28 cellular contexts compared by ENCODE assay signal in the genomic region with DNA sequence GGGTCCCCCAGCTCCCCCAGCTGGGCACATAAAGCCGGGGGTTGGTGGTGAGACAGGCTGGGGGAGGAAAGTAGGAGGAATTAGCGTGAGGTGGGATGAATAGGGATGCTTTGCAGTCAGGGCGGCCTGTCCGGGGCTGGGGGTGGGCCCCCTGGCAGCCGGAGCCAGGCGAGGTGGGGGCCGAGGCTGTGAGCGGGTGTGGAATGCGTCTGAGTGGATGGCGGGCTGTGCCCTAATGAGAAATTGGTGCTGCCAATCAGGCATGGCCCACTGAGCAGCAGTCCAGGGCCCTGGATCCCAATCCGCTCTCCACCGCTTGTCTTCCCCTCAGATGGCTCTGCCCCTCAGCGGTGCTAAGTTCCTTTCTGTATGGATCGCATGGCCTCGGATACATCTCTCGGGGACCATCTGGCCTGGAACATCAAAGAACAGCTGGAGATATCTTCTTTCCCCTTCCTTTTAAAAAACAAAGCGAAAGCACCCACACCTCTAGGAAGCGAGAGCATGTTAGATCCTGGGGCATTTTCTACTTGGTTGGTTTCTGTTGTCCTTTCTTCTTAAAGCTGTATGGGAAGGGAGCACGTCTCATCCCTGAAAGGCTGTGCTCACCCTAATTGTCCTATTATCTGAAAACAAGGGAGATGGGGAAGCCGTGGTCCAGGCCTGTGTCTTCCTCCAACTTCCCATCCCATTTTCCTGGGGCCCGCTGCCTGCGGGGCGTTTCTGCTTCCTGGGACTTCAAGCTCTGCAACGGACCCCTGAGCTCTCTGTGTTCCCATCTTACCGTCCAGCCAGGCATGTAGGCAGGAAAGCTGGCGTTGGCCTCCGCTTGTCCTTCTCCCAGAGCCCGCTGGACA.
DNase-seq lines count a peak whose midpoint lies in the region; ATAC-seq, FAIRE-seq and TF ChIP-seq lines count a peak whose summit lies in the region.
"Had no signal": no experiment of that assay in that cellular context is flagged by ENCODE, and none has a peak within 500 bp of the region (broad histone marks: within the 10 kb centered on the region; RNA-seq: fewer than 3 reads in every experiment).

No MANE protein-coding gene starts in this region.

- DNase-seq in Right ventricle myocardium superior (peak; percentile 21), right atrium auricular region (ENCODE audit: low spot score) (no peak), WERI-Rb-1 (peak; percentile 92), glutamatergic neuron (no peak), substantia nigra (lab: John Stamatoyannopoulos, UW) (no peak), HepG2 (ENCODE audit: low spot score) (no peak), uterus (no peak), stomach (no peak)
- DNase-seq: activated CD8-positive, alpha-beta memory T cell treated with anti-CD3 and anti-CD28 coated beads, Interleukin-2, amount 10 ng/mL, durations not matched to agents 7 days and 5 days; activated naive CD8-positive, alpha-beta T cell treated with anti-CD3 and anti-CD28 coated beads, Interleukin-2, amount 50 U/mL, for 24 hours; activated T-cell treated with anti-CD3 and anti-CD28 coated beads, Interleukin-2, amount 50 U/mL, for 4 hours; CD4-positive, alpha-beta T cell; dermis blood vessel endothelial cell; H9; IMR-90; naive thymus-derived CD8-positive, alpha-beta T cell; NCI-H187; NCI-H526 treated with DMSO at 0.1 percent for 48 hours; ovary; stimulated activated CD4-positive, alpha-beta T cell treated with anti-CD3 and anti-CD28 coated beads, Interleukin-1b, Interleukin-23, amount 100 ng/mL, for 48 hours; stimulated activated naive CD4-positive, alpha-beta T cell treated with Interleukin-2 at 50 U/mL for 16 hours; T-helper 17 cell had no signal

- TF ChIP-seq POLR2A in HepG2 (IDR thresholded peaks at IDR 0.05; ENCODE audit: insufficient read depth in 1 of 2, low read depth in 2 of 2, low read length in 2 of 2): no peak
- no peak for TF ChIP-seq POLR2A in uterus (IDR thresholded peaks at IDR 0.05)
- TF ChIP-seq POLR2A in stomach (IDR thresholded peaks at IDR 0.05): no peak

- peaks cover 3% of the 10 kb centered on the region; the same call in 1 of the 2 replicates for H4K20me1 ChIP-seq in HepG2 (ENCODE audit: insufficient read depth, low read length)

- TF ChIP-seq RAD21 in HepG2 (CRISPR knock-in tag; IDR thresholded peaks at IDR 0.05): no peak

- FAIRE-seq in HepG2 (lab: Jason Lieb, UNC): no peak
- FAIRE-seq: A549, TTC549 had no signal

- peaks cover 12% of the 10 kb centered on the region for H3K27me3 Mint-ChIP-seq in glutamatergic neuron (ENCODE audit: unreplicated experiment)

- no peak overlapping the region for H3K4me2 ChIP-seq in HepG2 (ENCODE audit: low read depth, low read length)
- H3K4me2 ChIP-seq: A549, hepatocyte had no signal

- H3K27me3 ChIP-seq in right atrium auricular region (no peaks in the 10 kb centered on the region), WERI-Rb-1 (ENCODE audit: insufficient read depth, low read depth, severe bottlenecking) (no peaks in the 10 kb centered on the region), HepG2 (ENCODE audit: control insufficient read depth in 1 of 2, insufficient read depth in 2 of 2, low read length in 2 of 2) (peaks cover 15 to 74% of the 10 kb centered on the region in 2 experiments; a peak in 4 of 5 replicates), uterus (no peaks in the 10 kb centered on the region), stomach (peaks cover 0 to 48% (median 10%) of the 10 kb centered on the region in 3 donors)
- H3K27me3 ChIP-seq: gastroesophageal sphincter, hepatocyte, ovary had no signal

- no peak for ATAC-seq in Right ventricle myocardium superior (ENCODE audit: poor library complexity)
- no peak for ATAC-seq in HepG2
- ATAC-seq: A549; activated CD8-positive, alpha-beta memory T cell treated with anti-CD3 and anti-CD28 coated beads, Interleukin-2, amount 10 ng/mL, durations not matched to agents 7 days and 5 days; activated naive CD8-positive, alpha-beta T cell treated with anti-CD3 and anti-CD28 coated beads, Interleukin-2, amount 50 U/mL, for 24 hours; activated T-cell treated with anti-CD3 and anti-CD28 coated beads, Interleukin-2, amount 50 U/mL, for 4 hours; gastroesophageal sphincter; naive thymus-derived CD8-positive, alpha-beta T cell; Right ventricle myocardium inferior; T-helper 17 cell had no signal

- POLR2A ChIA-PET in HepG2 (lab: Yijun Ruan, JAX): no interaction called here

- peaks cover 3% of the 10 kb centered on the region for H3K9me3 Mint-ChIP-seq in glutamatergic neuron (ENCODE audit: unreplicated experiment)
- H3K9me3 Mint-ChIP-seq: activated naive CD8-positive, alpha-beta T cell treated with anti-CD3 and anti-CD28 coated beads, Interleukin-2, amount 50 U/mL, for 24 hours; activated T-cell treated with anti-CD3 and anti-CD28 coated beads, Interleukin-2, amount 50 U/mL, for 4 hours; CD4-positive, alpha-beta T cell; central memory CD8-positive, alpha-beta T cell; H9; naive thymus-derived CD8-positive, alpha-beta T cell had no signal

- peak overlapping the region; percentile 74 for H3K27ac Mint-ChIP-seq in glutamatergic neuron (ENCODE audit: unreplicated experiment)
- H3K27ac Mint-ChIP-seq: activated CD8-positive, alpha-beta memory T cell treated with anti-CD3 and anti-CD28 coated beads, Interleukin-2, amount 10 ng/mL, durations not matched to agents 7 days and 5 days; activated naive CD8-positive, alpha-beta T cell treated with anti-CD3 and anti-CD28 coated beads, Interleukin-2, amount 50 U/mL, for 24 hours; CD4-positive, alpha-beta T cell; H9; T-helper 17 cell had no signal

- CTCF ChIA-PET in HepG2 (lab: Yijun Ruan, JAX; ENCODE audit: low intra/inter-chr PET ratio, low total read pairs): no interaction called here

- H2AFZ ChIP-seq in HepG2 (ENCODE audit: low read length): no peak overlapping the region
- H2AFZ ChIP-seq: hepatocyte had no signal

- intact Hi-C loops in Right ventricle myocardium superior (cut with DNase I) (no loop called here), HepG2 (cut with micrococcal nuclease; ENCODE audit: unreplicated experiment) (no loop called here), uterus (cut with DNase I; ENCODE audit: low total_unique reads) (loop anchor here (5.0 kb wide), 1 partner anchor 107 kb away; a partner anchor contains a TSS), stomach (cut with DNase I; ENCODE audit: low total_unique reads) (loop anchor here (10.0 kb wide), 1 partner anchor 104 kb away; a partner anchor contains a TSS)

- H3K4me1 ChIP-seq in right atrium auricular region (peaks cover 0 to 10% of the 10 kb centered on the region in 2 donors), HepG2 (ENCODE audit: insufficient read depth, low read length) (no peaks in the 10 kb centered on the region), uterus (peaks cover 0 to 6% of the 10 kb centered on the region in 2 donors), stomach (peaks cover 0 to 9% (median 2%) of the 10 kb centered on the region in 4 donors)
- H3K4me1 ChIP-seq: A549 had no signal

- H3K27ac ChIP-seq in right atrium auricular region (no peak overlapping the region), WERI-Rb-1 (peak overlapping the region; percentile 88), substantia nigra (ENCODE audit: low read depth, low read length, poor library complexity, severe bottlenecking) (peak overlapping the region; percentile 58), HepG2 (ENCODE audit: extremely low read length, insufficient read depth, low read length) (no peak overlapping the region), uterus (no peak overlapping the region), stomach (no peak overlapping the region)
- H3K27ac ChIP-seq: A549, gastroesophageal sphincter, hepatocyte, ovary had no signal

- no TSS peak for BruUV-seq in HepG2 (replicated peaks; lab: Mats Ljungman, UMichigan)

- peaks cover 35% of the 10 kb centered on the region for H3K4me1 Mint-ChIP-seq in glutamatergic neuron (ENCODE audit: low read depth, unreplicated experiment)
- H3K4me1 Mint-ChIP-seq: activated CD8-positive, alpha-beta memory T cell treated with anti-CD3 and anti-CD28 coated beads, Interleukin-2, amount 10 ng/mL, durations not matched to agents 7 days and 5 days; activated naive CD8-positive, alpha-beta T cell treated with anti-CD3 and anti-CD28 coated beads, Interleukin-2, amount 50 U/mL, for 24 hours; naive thymus-derived CD8-positive, alpha-beta T cell had no signal

- H3K4me3 Mint-ChIP-seq in glutamatergic neuron (ENCODE audit: unreplicated experiment): peak overlapping the region; percentile 28
- H3K4me3 Mint-ChIP-seq: activated CD8-positive, alpha-beta memory T cell treated with anti-CD3 and anti-CD28 coated beads, Interleukin-2, amount 10 ng/mL, durations not matched to agents 7 days and 5 days; activated naive CD8-positive, alpha-beta T cell treated with anti-CD3 and anti-CD28 coated beads, Interleukin-2, amount 50 U/mL, for 24 hours; activated T-cell treated with anti-CD3 and anti-CD28 coated beads, Interleukin-2, amount 50 U/mL, for 4 hours; CD4-positive, alpha-beta T cell; central memory CD8-positive, alpha-beta T cell; H9; naive thymus-derived CD8-positive, alpha-beta T cell; T-helper 17 cell had no signal

- no peak overlapping the region for H3K4me3 ChIP-seq in right atrium auricular region
- H3K4me3 ChIP-seq in WERI-Rb-1 (ENCODE audit: low read depth, low read length): 0 out of 2 replicates have a peak overlapping the region, but pooled peaks have one; percentile 0
- no peak overlapping the region for H3K4me3 ChIP-seq in HepG2 (replicated peaks in 1 of 3; ENCODE audit: insufficient read depth in 1 of 3, low read depth in 2 of 3, low read length in 3 of 3)
- no peak overlapping the region for H3K4me3 ChIP-seq in uterus
- H3K4me3 ChIP-seq in stomach: no peak overlapping the region
- H3K4me3 ChIP-seq: A549, gastroesophageal sphincter, hepatocyte, ovary had no signal

- no peaks in the 10 kb centered on the region for H3K36me3 ChIP-seq in right atrium auricular region
- H3K36me3 ChIP-seq in WERI-Rb-1: peaks cover 43% of the 10 kb centered on the region
- no peaks in the 10 kb centered on the region for H3K36me3 ChIP-seq in HepG2 (replicated peaks in 1 of 2; ENCODE audit: control insufficient read depth in 1 of 2, insufficient read depth in 2 of 2, low read length in 2 of 2)
- H3K36me3 ChIP-seq in uterus: no peaks in the 10 kb centered on the region
- H3K36me3 ChIP-seq in stomach: no peaks in the 10 kb centered on the region
- H3K36me3 ChIP-seq: gastroesophageal sphincter, ovary had no signal

- TF ChIP-seq EP300 in HepG2 (IDR thresholded peaks at IDR 0.05; ENCODE audit: low read depth in 2 of 2, low read length in 2 of 2) (no peak), HepG2 (CRISPR knock-in tag; IDR thresholded peaks at IDR 0.05; ENCODE audit: borderline replicate concordance) (no peak), stomach (IDR thresholded peaks at IDR 0.05) (no peak)

- 44% methylated on average over 20 of the region's 28 CpGs for WGBS in HepG2 (ENCODE audit: low lambda C conversion rate)
- 71 to 74% (median 73%) methylated on average over 28 of the region's 28 CpGs for WGBS in stomach, 5 donors

- no peaks in the 10 kb centered on the region for H3K36me3 Mint-ChIP-seq in glutamatergic neuron (ENCODE audit: unreplicated experiment)
- H3K36me3 Mint-ChIP-seq: activated CD8-positive, alpha-beta memory T cell treated with anti-CD3 and anti-CD28 coated beads, Interleukin-2, amount 10 ng/mL, durations not matched to agents 7 days and 5 days; naive thymus-derived CD8-positive, alpha-beta T cell had no signal

- no peak overlapping the region for H3K9ac ChIP-seq in HepG2 (ENCODE audit: insufficient read depth, low read depth, low read length)

- in situ Hi-C loops in HepG2 (cut with HindIII; ENCODE audit: extremely low pct_ligation_motif_present, low pct_unique_long_range_greater_than_20kb): no loop called here

- no peaks in the 10 kb centered on the region for H3K9me3 ChIP-seq in right atrium auricular region
- no peaks in the 10 kb centered on the region for H3K9me3 ChIP-seq in WERI-Rb-1 (ENCODE audit: severe bottlenecking)
- no peaks in the 10 kb centered on the region for H3K9me3 ChIP-seq in HepG2 (ENCODE audit: low read length)
- H3K9me3 ChIP-seq in uterus: no peaks in the 10 kb centered on the region
- H3K9me3 ChIP-seq in stomach: no peaks in the 10 kb centered on the region
- H3K9me3 ChIP-seq: A549, gastroesophageal sphincter, ovary had no signal

- TF ChIP-seq CTCF in right atrium auricular region (IDR thresholded peaks at IDR 0.05): no peak
- TF ChIP-seq CTCF in WERI-Rb-1 (IDR thresholded peaks at IDR 0.05; ENCODE audit: low read depth, low read length): no peak
- TF ChIP-seq CTCF in glutamatergic neuron (IDR thresholded peaks at IDR 0.05; ENCODE audit: partially characterized antibody, unreplicated experiment): no peak
- no peak for TF ChIP-seq CTCF in HepG2 (CRISPR knock-in tag; IDR thresholded peaks at IDR 0.05)
- no peak for TF ChIP-seq CTCF in uterus (IDR thresholded peaks at IDR 0.05)
- no peak for TF ChIP-seq CTCF in stomach (IDR thresholded peaks at IDR 0.05)

- H3K79me2 ChIP-seq in HepG2 (ENCODE audit: insufficient read depth, low read length): no peaks in the 10 kb centered on the region
- H3K79me2 ChIP-seq: hepatocyte had no signal

Comparison
In these comparisons a context has a peak if more than half of its experiments do, and no peak if none do; other contexts are left out.
1. DNase-seq: peak in Right ventricle myocardium superior (single experiment) and WERI-Rb-1 (single experiment); none in right atrium auricular region (single experiment), glutamatergic neuron (single experiment), substantia nigra (0 of 49), HepG2 (single experiment), uterus (0 of 2) and stomach (single experiment).
2. H3K27ac ChIP-seq: peak in WERI-Rb-1 (single experiment) and substantia nigra (single experiment); none in right atrium auricular region (0 of 2), HepG2 (single experiment), uterus (0 of 2) and stomach (0 of 5).
3. intact Hi-C loops: an anchor here in uterus (5.0 kb wide) and stomach (10.0 kb wide); none called in Right ventricle myocardium superior and HepG2.